1 cellular context compared by ENCODE assay signal in the genomic region with DNA sequence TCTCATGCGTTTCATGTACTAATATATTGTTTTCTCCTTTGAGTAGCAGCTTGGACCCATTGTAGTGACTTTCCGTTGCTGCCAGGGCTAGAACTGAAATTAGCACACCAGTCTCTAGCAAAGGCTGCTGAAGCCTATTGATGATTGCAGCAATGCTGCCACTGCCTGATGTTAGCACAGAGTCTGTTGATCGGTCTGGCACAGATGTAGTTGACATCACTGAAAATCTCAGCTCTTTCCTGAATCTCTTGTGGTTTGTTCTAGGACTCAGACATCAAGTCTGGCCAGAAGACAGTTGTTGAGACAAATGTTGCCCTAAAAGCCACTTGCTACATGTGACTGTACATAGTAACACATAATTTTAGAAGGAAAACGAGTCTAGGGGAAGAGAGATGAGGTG.
TF ChIP-seq lines count a peak whose summit lies in the region.

No MANE protein-coding gene starts in this region.

TF ChIP-seq in SK-N-SH treated with all-trans-retinoic acid at 6 μM for 48 hours, 23 proteins besides CTCF, POLR2A, EP300 and RAD21 (continued from another document):
- TF ChIP-seq, protein P1, sequence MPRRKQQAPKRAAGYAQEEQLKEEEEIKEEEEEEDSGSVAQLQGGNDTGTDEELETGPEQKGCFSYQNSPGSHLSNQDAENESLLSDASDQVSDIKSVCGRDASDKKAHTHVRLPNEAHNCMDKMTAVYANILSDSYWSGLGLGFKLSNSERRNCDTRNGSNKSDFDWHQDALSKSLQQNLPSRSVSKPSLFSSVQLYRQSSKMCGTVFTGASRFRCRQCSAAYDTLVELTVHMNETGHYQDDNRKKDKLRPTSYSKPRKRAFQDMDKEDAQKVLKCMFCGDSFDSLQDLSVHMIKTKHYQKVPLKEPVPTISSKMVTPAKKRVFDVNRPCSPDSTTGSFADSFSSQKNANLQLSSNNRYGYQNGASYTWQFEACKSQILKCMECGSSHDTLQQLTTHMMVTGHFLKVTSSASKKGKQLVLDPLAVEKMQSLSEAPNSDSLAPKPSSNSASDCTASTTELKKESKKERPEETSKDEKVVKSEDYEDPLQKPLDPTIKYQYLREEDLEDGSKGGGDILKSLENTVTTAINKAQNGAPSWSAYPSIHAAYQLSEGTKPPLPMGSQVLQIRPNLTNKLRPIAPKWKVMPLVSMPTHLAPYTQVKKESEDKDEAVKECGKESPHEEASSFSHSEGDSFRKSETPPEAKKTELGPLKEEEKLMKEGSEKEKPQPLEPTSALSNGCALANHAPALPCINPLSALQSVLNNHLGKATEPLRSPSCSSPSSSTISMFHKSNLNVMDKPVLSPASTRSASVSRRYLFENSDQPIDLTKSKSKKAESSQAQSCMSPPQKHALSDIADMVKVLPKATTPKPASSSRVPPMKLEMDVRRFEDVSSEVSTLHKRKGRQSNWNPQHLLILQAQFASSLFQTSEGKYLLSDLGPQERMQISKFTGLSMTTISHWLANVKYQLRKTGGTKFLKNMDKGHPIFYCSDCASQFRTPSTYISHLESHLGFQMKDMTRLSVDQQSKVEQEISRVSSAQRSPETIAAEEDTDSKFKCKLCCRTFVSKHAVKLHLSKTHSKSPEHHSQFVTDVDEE (CRISPR knock-in tag; IDR thresholded peaks at IDR 0.05), result no peak
- TF ChIP-seq ESRRG (CRISPR knock-in tag; IDR thresholded peaks at IDR 0.05), result no peak
- TF ChIP-seq ISL1 (CRISPR knock-in tag; IDR thresholded peaks at IDR 0.05), result no peak
- no peak for TF ChIP-seq CSDC2 (CRISPR knock-in tag; IDR thresholded peaks at IDR 0.05)
- TF ChIP-seq, protein P2, sequence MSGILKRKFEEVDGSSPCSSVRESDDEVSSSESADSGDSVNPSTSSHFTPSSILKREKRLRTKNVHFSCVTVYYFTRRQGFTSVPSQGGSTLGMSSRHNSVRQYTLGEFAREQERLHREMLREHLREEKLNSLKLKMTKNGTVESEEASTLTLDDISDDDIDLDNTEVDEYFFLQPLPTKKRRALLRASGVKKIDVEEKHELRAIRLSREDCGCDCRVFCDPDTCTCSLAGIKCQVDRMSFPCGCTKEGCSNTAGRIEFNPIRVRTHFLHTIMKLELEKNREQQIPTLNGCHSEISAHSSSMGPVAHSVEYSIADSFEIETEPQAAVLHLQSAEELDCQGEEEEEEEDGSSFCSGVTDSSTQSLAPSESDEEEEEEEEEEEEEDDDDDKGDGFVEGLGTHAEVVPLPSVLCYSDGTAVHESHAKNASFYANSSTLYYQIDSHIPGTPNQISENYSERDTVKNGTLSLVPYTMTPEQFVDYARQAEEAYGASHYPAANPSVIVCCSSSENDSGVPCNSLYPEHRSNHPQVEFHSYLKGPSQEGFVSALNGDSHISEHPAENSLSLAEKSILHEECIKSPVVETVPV (CRISPR knock-in tag; IDR thresholded peaks at IDR 0.05), result no peak
- no peak for TF ChIP-seq ZFP30 (CRISPR knock-in tag; IDR thresholded peaks at IDR 0.05)
TF ChIP-seq in SK-N-SH treated with all-trans-retinoic acid at 6 μM for 48 hours: peak in this region for 0.
